1 cellular context compared by ENCODE assay signal in genomic region chr7:99677646-99678045, GRCh38.
TF ChIP-seq lines count a peak whose summit lies in the region.

No MANE protein-coding gene starts in this region.

TF ChIP-seq in HepG2, 621 proteins besides CTCF, POLR2A, EP300 and RAD21 (continued from another document and continues in another):
- TF ChIP-seq, protein P1, sequence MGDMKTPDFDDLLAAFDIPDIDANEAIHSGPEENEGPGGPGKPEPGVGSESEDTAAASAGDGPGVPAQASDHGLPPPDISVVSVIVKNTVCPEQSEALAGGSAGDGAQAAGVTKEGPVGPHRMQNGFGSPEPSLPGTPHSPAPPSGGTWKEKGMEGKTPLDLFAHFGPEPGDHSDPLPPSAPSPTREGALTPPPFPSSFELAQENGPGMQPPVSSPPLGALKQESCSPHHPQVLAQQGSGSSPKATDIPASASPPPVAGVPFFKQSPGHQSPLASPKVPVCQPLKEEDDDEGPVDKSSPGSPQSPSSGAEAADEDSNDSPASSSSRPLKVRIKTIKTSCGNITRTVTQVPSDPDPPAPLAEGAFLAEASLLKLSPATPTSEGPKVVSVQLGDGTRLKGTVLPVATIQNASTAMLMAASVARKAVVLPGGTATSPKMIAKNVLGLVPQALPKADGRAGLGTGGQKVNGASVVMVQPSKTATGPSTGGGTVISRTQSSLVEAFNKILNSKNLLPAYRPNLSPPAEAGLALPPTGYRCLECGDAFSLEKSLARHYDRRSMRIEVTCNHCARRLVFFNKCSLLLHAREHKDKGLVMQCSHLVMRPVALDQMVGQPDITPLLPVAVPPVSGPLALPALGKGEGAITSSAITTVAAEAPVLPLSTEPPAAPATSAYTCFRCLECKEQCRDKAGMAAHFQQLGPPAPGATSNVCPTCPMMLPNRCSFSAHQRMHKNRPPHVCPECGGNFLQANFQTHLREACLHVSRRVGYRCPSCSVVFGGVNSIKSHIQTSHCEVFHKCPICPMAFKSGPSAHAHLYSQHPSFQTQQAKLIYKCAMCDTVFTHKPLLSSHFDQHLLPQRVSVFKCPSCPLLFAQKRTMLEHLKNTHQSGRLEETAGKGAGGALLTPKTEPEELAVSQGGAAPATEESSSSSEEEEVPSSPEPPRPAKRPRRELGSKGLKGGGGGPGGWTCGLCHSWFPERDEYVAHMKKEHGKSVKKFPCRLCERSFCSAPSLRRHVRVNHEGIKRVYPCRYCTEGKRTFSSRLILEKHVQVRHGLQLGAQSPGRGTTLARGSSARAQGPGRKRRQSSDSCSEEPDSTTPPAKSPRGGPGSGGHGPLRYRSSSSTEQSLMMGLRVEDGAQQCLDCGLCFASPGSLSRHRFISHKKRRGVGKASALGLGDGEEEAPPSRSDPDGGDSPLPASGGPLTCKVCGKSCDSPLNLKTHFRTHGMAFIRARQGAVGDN (CRISPR knock-in tag; IDR thresholded peaks at IDR 0.05), result peak; percentile 54; the same call in 1 of the 2 replicates
- TF ChIP-seq SKI (IDR thresholded peaks at IDR 0.05; ENCODE audit: partially characterized antibody) (peak; percentile 51), ZNF430 (CRISPR knock-in tag; IDR thresholded peaks at IDR 0.05) (0 out of 2 replicates have a peak, but pooled peaks have one; percentile 21), ZNF3 (CRISPR knock-in tag; IDR thresholded peaks at IDR 0.05) (no peak), HBP1 (CRISPR knock-in tag; IDR thresholded peaks at IDR 0.05; ENCODE audit: low read depth) (no peak), SKIL (CRISPR knock-in tag; IDR thresholded peaks at IDR 0.05; ENCODE audit: borderline replicate concordance) (peak; percentile 71), ZNF143 (CRISPR knock-in tag; IDR thresholded peaks at IDR 0.05) (0 out of 2 replicates have a peak, but pooled peaks have one; percentile 36), THAP11 (CRISPR knock-in tag; IDR thresholded peaks at IDR 0.05) (peak; percentile 55; the same call in 1 of the 2 replicates), SMAD1 (CRISPR knock-in tag; IDR thresholded peaks at IDR 0.05; ENCODE audit: borderline replicate concordance, low read depth) (no peak; the same call in 1 of the 2 replicates), ZFP82 (CRISPR knock-in tag; IDR thresholded peaks at IDR 0.05; ENCODE audit: borderline replicate concordance) (peak; percentile 54; the same call in 1 of the 2 replicates), ZNF674 (CRISPR knock-in tag; IDR thresholded peaks at IDR 0.05; ENCODE audit: low read depth) (no peak), ZNF746 (CRISPR knock-in tag; IDR thresholded peaks at IDR 0.05) (peak; percentile 87), SALL2 (CRISPR knock-in tag; IDR thresholded peaks at IDR 0.05) (peak; percentile 40; the same call in 1 of the 2 replicates), HMGA1 (CRISPR knock-in tag; conservative IDR thresholded peaks at IDR 0.05) (no peak), MIER3 (CRISPR knock-in tag; IDR thresholded peaks at IDR 0.05; ENCODE audit: borderline replicate concordance) (peak; percentile 75; the same call in 1 of the 2 replicates), ZNF678 (CRISPR knock-in tag; IDR thresholded peaks at IDR 0.05) (no peak), ZNF652 (CRISPR knock-in tag; IDR thresholded peaks at IDR 0.05; ENCODE audit: borderline replicate concordance, low read depth) (no peak), THYN1 (CRISPR knock-in tag; IDR thresholded peaks at IDR 0.05; ENCODE audit: borderline replicate concordance, low read depth) (no peak), ZBTB7B (CRISPR knock-in tag; IDR thresholded peaks at IDR 0.05) (0 out of 2 replicates have a peak, but pooled peaks have one; percentile 33), ZNF30 (CRISPR knock-in tag; IDR thresholded peaks at IDR 0.05) (no peak), NRL (CRISPR knock-in tag; IDR thresholded peaks at IDR 0.05; ENCODE audit: borderline replicate concordance) (0 out of 2 replicates have a peak, but pooled peaks have one; percentile 18), ZNF841 (CRISPR knock-in tag; IDR thresholded peaks at IDR 0.05; ENCODE audit: borderline replicate concordance) (no peak), XRCC5 (optimal IDR thresholded peaks at IDR 0.05; ENCODE audit: low read length) (no peak), RBM39 (IDR thresholded peaks at IDR 0.05; ENCODE audit: low read depth, low read length, poor library complexity, severe bottlenecking) (no peak), ADNP (CRISPR knock-in tag; IDR thresholded peaks at IDR 0.05) (no peak), MED1 (CRISPR knock-in tag; IDR thresholded peaks at IDR 0.05) (peak; percentile 93), CHD2 (IDR thresholded peaks at IDR 0.05; ENCODE audit: low read depth, low read length) (no peak), DMTF1 (CRISPR knock-in tag; IDR thresholded peaks at IDR 0.05) (no peak), SRY (CRISPR knock-in tag; IDR thresholded peaks at IDR 0.05) (no peak; the same call in 1 of the 2 replicates), RARA (CRISPR knock-in tag; IDR thresholded peaks at IDR 0.05) (peak; percentile 93), TP53 (CRISPR knock-in tag; conservative IDR thresholded peaks at IDR 0.05) (0 out of 2 replicates have a peak, but pooled peaks have one; percentile 61), HOXA3 (CRISPR knock-in tag; IDR thresholded peaks at IDR 0.05) (peak; percentile 82), ZNF251 (CRISPR knock-in tag; IDR thresholded peaks at IDR 0.05) (no peak), ZNF792 (CRISPR knock-in tag; IDR thresholded peaks at IDR 0.05) (no peak)
- TF ChIP-seq, protein P2, sequence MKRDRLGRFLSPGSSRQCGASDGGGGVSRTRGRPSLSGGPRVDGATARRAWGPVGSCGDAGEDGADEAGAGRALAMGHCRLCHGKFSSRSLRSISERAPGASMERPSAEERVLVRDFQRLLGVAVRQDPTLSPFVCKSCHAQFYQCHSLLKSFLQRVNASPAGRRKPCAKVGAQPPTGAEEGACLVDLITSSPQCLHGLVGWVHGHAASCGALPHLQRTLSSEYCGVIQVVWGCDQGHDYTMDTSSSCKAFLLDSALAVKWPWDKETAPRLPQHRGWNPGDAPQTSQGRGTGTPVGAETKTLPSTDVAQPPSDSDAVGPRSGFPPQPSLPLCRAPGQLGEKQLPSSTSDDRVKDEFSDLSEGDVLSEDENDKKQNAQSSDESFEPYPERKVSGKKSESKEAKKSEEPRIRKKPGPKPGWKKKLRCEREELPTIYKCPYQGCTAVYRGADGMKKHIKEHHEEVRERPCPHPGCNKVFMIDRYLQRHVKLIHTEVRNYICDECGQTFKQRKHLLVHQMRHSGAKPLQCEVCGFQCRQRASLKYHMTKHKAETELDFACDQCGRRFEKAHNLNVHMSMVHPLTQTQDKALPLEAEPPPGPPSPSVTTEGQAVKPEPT (CRISPR knock-in tag; IDR thresholded peaks at IDR 0.05; ENCODE audit: low read depth), result 0 out of 2 replicates have a peak, but pooled peaks have one; percentile 29
- TF ChIP-seq, protein P3, sequence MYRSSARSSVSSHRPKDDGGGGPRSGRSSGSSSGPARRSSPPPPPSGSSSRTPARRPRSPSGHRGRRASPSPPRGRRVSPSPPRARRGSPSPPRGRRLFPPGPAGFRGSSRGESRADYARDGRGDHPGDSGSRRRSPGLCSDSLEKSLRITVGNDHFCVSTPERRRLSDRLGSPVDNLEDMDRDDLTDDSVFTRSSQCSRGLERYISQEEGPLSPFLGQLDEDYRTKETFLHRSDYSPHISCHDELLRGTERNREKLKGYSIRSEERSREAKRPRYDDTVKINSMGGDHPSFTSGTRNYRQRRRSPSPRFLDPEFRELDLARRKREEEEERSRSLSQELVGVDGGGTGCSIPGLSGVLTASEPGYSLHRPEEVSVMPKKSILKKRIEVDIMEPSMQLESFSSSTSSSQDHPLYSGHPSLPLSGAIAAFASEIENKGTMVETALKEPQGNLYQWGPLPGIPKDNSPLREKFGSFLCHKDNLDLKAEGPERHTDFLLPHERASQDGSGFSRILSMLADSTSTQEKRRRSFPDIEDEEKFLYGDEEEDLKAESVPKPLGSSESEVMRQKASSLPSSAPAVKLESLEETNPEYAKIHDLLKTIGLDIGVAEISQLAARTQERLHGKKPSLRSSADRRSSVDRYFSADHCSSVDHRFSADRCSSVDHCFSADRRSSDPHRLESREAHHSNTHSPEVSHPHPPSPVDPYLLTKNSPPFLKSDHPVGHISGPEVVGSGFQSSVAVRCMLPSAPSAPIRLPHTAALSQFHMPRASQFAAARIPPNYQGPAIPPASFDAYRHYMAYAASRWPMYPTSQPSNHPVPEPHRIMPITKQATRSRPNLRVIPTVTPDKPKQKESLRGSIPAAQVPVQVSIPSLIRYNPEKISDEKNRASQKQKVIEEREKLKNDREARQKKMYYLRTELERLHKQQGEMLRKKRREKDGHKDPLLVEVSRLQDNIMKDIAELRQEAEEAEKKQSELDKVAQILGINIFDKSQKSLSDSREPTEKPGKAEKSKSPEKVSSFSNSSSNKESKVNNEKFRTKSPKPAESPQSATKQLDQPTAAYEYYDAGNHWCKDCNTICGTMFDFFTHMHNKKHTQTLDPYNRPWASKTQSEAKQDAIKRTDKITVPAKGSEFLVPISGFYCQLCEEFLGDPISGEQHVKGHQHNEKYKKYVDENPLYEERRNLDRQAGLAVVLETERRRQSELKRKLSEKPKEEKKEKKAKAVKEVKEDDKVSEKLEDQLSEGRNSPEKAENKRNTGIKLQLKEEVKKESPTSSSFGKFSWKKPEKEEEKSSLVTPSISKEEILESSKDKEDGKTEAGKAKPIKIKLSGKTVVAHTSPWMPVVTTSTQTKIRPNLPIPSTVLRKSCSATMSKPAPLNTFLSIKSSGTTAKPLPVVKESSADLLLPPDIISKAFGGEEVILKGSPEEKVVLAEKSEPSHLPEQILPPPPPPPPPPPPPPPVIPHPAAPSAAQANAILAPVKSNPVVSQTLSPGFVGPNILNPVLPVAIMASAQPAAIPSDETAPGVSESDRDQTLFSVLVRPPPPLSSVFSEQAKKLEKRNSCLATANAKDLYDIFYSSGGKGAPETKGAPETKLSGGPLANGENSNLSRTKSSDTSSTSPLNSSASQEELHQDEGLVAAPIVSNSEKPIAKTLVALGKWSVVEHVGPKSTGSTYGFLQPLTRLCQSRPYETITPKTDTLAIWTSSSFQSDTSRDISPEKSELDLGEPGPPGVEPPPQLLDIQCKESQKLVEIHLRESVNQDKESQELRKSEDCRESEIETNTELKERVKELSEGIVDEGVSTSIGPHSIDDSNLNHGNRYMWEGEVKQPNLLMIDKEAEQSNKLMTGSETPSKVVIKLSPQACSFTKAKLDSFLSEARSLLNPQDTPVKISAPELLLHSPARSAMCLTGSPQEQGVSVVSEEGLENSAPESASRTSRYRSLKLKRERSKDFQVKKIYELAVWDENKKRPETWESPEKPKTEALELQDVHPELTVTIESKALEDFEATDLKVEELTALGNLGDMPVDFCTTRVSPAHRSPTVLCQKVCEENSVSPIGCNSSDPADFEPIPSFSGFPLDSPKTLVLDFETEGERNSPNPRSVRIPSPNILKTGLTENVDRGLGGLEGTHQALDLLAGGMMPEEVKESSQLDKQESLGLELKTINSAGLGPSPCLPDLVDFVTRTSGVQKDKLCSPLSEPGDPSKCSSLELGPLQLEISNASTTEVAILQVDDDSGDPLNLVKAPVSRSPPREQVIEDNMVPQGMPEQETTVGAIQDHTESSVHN (CRISPR knock-in tag; IDR thresholded peaks at IDR 0.05), result no peak
- TF ChIP-seq, protein P4, sequence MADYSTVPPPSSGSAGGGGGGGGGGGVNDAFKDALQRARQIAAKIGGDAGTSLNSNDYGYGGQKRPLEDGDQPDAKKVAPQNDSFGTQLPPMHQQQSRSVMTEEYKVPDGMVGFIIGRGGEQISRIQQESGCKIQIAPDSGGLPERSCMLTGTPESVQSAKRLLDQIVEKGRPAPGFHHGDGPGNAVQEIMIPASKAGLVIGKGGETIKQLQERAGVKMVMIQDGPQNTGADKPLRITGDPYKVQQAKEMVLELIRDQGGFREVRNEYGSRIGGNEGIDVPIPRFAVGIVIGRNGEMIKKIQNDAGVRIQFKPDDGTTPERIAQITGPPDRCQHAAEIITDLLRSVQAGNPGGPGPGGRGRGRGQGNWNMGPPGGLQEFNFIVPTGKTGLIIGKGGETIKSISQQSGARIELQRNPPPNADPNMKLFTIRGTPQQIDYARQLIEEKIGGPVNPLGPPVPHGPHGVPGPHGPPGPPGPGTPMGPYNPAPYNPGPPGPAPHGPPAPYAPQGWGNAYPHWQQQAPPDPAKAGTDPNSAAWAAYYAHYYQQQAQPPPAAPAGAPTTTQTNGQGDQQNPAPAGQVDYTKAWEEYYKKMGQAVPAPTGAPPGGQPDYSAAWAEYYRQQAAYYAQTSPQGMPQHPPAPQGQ (CRISPR knock-in tag; IDR thresholded peaks at IDR 0.05; ENCODE audit: borderline replicate concordance), result no peak
